Comparison of ENCODE assay signal across 8 cellular contexts in genomic region chr14:103846008-103846568, GRCh38. TPM values are rescaled to one million over a fixed set of nuclear protein-coding genes. Genes with fewer than 3 reads are reported as not detected.
DNase-seq lines count a peak whose midpoint lies in the region; ATAC-seq and TF ChIP-seq lines count a peak whose summit lies in the region.

No MANE protein-coding gene starts in this region.

- no peaks in the 10 kb centered on the region for H3K9me3 Mint-ChIP-seq in IgD-negative memory B cell
- H3K9me3 Mint-ChIP-seq in natural killer cell treated with Interleukin-12 subunit alpha and Interleukin-12 subunit beta and Interleukin-15 and Interleukin-18, amount 100 ng/mL, for 72 hours, result no peaks in the 10 kb centered on the region

- no peak for ATAC-seq in natural killer cell treated with Interleukin-12 subunit alpha and Interleukin-12 subunit beta and Interleukin-15 and Interleukin-18, amount 100 ng/mL, for 72 hours

- H3K4me3 ChIP-seq in AG09309 (ENCODE audit: control insufficient read depth, low read depth, low read length), result peak overlapping the region; percentile 72
- peak overlapping the region; percentile 89 for H3K4me3 ChIP-seq in coronary artery

- peak overlapping the region; percentile 90 to 92 (median 92) for H3K4me3 Mint-ChIP-seq in IgD-negative memory B cell
- H3K4me3 Mint-ChIP-seq in natural killer cell treated with Interleukin-12 subunit alpha and Interleukin-12 subunit beta and Interleukin-15 and Interleukin-18, amount 100 ng/mL, for 72 hours, result peak overlapping the region; percentile 84

- H3K36me3 Mint-ChIP-seq in IgD-negative memory B cell, result no peaks in the 10 kb centered on the region
- no peaks in the 10 kb centered on the region for H3K36me3 Mint-ChIP-seq in natural killer cell treated with Interleukin-12 subunit alpha and Interleukin-12 subunit beta and Interleukin-15 and Interleukin-18, amount 100 ng/mL, for 72 hours

- no peak overlapping the region for H3K27ac ChIP-seq in coronary artery

- H3K27me3 Mint-ChIP-seq in IgD-negative memory B cell, result no peaks in the 10 kb centered on the region
- no peaks in the 10 kb centered on the region for H3K27me3 Mint-ChIP-seq in natural killer cell treated with Interleukin-12 subunit alpha and Interleukin-12 subunit beta and Interleukin-15 and Interleukin-18, amount 100 ng/mL, for 72 hours

- DNase-seq in AG09309 (ENCODE audit: low read depth) (no peak), coronary artery (ENCODE audit: low spot score) (no peak), GM20000 (ENCODE audit: low spot score) (no peak), glomerular visceral epithelial cell (ENCODE audit: extremely low spot score) (no peak), SK-N-DZ (ENCODE audit: low spot score) (no peak), SW 1271 (lab: John Stamatoyannopoulos, UW) (no peak)
- no peak for DNase-seq in natural killer cell treated with Interleukin-12 subunit alpha and Interleukin-12 subunit beta and Interleukin-15 and Interleukin-18, amount 100 ng/mL, for 72 hours (ENCODE audit: low spot score)

- peak overlapping the region; percentile 24 to 83 (median 81) for H3K27ac Mint-ChIP-seq in IgD-negative memory B cell
- peak overlapping the region in 1 of 2 donors; percentile 63 for H3K27ac Mint-ChIP-seq in natural killer cell treated with Interleukin-12 subunit alpha and Interleukin-12 subunit beta and Interleukin-15 and Interleukin-18, amount 100 ng/mL, for 72 hours

- TF ChIP-seq CTCF in AG09309 (IDR thresholded peaks at IDR 0.05; ENCODE audit: control insufficient read depth, insufficient read depth, low read depth, low read length, missing control alignments) (no peak), coronary artery (IDR thresholded peaks at IDR 0.05) (no peak), GM20000 (IDR thresholded peaks at IDR 0.05; ENCODE audit: extremely low read depth, missing control alignments) (no peak)

- H3K4me1 Mint-ChIP-seq in IgD-negative memory B cell, result peaks cover 12 to 23% (median 14%) of the 10 kb centered on the region in 3 donors
- peaks cover 9% of the 10 kb centered on the region in 2 donors for H3K4me1 Mint-ChIP-seq in natural killer cell treated with Interleukin-12 subunit alpha and Interleukin-12 subunit beta and Interleukin-15 and Interleukin-18, amount 100 ng/mL, for 72 hours (ENCODE audit: low read depth in 2 of 2)

RNA-seq across cellular contexts. Expression of gene PPP1R13B, which starts 1.3 kb away (rescaled TPM):
- 1.8 TPM for polyA plus RNA-seq in IgD-negative memory B cell
- total RNA-seq in natural killer cell treated with Interleukin-12 subunit alpha and Interleukin-12 subunit beta and Interleukin-15 and Interleukin-18, amount 100 ng/mL, for 72 hours, result 10 to 100 TPM; 14.4 to 25.7 TPM
- 2.1 and 8.1 TPM in 2 replicates for polyA plus RNA-seq in SK-N-DZ (2014; cell fraction: cytosol; rRNA removed)
- polyA plus RNA-seq in SK-N-DZ (2014; cell fraction: nucleus; rRNA removed), result 5.5 and 10.0 TPM in 2 replicates
